Comparison of ENCODE assay signal across 30 cellular contexts in the genomic region with DNA sequence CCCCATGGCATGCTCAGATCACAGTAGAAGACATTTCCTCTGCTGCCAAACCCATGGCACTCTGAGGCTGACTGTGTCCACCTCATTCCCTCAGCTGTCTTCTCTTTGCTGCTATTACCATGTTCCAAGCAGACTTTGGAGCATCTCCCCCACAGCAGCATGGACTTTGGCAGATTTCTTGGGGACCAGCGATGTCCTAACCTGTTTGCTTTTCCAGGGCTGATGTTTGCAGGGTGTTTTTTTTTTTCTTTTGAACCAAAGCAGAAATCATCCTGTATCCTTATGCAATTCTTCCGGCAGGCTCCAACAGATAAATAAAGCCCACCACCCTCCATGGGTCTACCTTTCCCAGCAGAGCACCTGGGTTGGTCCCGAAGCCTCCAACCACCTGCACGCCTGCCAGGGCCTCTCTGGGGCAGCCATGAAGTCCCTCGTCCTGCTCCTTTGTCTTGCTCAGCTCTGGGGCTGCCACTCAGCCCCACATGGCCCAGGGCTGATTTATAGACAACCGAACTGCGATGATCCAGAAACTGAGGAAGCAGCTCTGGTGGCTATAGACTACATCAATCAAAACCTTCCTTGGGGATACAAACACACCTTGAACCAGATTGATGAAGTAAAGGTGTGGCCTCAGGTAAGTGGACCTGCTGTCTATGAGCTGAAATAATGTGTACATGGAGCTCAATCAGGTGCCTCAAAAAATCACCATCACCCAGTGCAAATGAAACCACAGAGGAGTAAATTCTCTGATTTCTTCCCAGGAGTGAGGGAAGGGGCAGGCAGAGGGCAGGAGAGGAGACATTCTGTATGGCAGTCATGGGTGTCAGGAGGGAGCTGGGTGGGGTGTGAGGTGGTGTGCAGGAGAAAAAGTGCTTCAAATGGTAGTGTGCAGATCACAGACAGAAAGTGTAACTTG. TPM values are rescaled to one million over a fixed set of nuclear protein-coding genes. Genes with fewer than 3 reads are reported as not detected.
"Had no signal": no experiment of that assay in that cellular context is flagged by ENCODE, and none has a peak within 500 bp of the region (broad histone marks: within the 10 kb centered on the region; RNA-seq: fewer than 3 reads in every experiment).

A gene with protein sequence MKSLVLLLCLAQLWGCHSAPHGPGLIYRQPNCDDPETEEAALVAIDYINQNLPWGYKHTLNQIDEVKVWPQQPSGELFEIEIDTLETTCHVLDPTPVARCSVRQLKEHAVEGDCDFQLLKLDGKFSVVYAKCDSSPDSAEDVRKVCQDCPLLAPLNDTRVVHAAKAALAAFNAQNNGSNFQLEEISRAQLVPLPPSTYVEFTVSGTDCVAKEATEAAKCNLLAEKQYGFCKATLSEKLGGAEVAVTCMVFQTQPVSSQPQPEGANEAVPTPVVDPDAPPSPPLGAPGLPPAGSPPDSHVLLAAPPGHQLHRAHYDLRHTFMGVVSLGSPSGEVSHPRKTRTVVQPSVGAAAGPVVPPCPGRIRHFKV (plus strand): TSS at position 340 of the 916 bp plus-strand sequence. CDS start 82 bp downstream, at position 422.

- H3K27ac ChIP-seq: adrenal gland, body of pancreas, esophagus muscularis mucosa, heart right ventricle, left lung, neutrophil, ovary, psoas muscle, testis, transverse colon, uterus, VCaP had no signal

- ATAC-seq: activated CD4-positive, CD25-positive, alpha-beta regulatory T cell treated with anti-CD3 and anti-CD28 coated beads, Interleukin-2, amount 50 U/mL, for 24 hours; body of pancreas; heart right ventricle; left lung; psoas muscle; stimulated activated naive CD8-positive, alpha-beta T cell treated with anti-CD3 and anti-CD28 coated beads, Interleukin-15, Interleukin-2, amounts not matched to agents 100 U/mL and 50 U/mL, for 24 hours had no signal

- H3K4me3 ChIP-seq: adrenal gland, body of pancreas, esophagus muscularis mucosa, heart right ventricle, left lung, lung, ovary, psoas muscle, smooth muscle cell, testis, transverse colon, uterus had no signal

- DNase-seq: activated CD4-positive, alpha-beta T cell treated with anti-CD3 and anti-CD28 coated beads for 48 hours; activated CD4-positive, alpha-beta T cell treated with anti-CD3 and anti-CD28 coated beads, Interleukin-2, amount 50 U/mL, for 48 hours; activated CD8-positive, alpha-beta memory T cell treated with anti-CD3 and anti-CD28 coated beads for 24 hours; activated effector memory CD4-positive, alpha-beta T cell treated with anti-CD3 and anti-CD28 coated beads, Interleukin-2, amount 50 U/mL, for 16 hours; activated naive CD4-positive, alpha-beta T cell treated with anti-CD3 and anti-CD28 coated beads for 36 hours; activated naive CD8-positive, alpha-beta T cell treated with anti-CD3 and anti-CD28 coated beads for 36 hours; aorta; body of pancreas; effector CD4-positive, alpha-beta T cell; foreskin melanocyte; heart right ventricle; kidney glomerular epithelial cell; left lung; ovary; psoas muscle; stimulated activated CD4-positive, alpha-beta T cell treated with anti-CD3 and anti-CD28 coated beads, Interleukin-1b, Interleukin-23, amount 100 ng/mL, for 48 hours; stimulated activated naive CD8-positive, alpha-beta T cell treated with anti-CD3 and anti-CD28 coated beads, Interleukin-15, Interleukin-2, amounts not matched to agents 100 U/mL and 50 U/mL, for 24 hours; T-helper 1 cell; testis; transverse colon; uterus had no signal

- H3K36me3 ChIP-seq: adrenal gland, esophagus muscularis mucosa, heart right ventricle, left lung, neutrophil, ovary, transverse colon, uterus had no signal

- H3K4me1 ChIP-seq: adrenal gland, psoas muscle, testis, uterus had no signal

- H3K4me2 ChIP-seq: smooth muscle cell had no signal

- H3K9me3 ChIP-seq: adrenal gland, body of pancreas, esophagus muscularis mucosa, heart right ventricle, left lung, neutrophil, ovary, psoas muscle, testis, transverse colon, uterus had no signal

- H3K27me3 ChIP-seq: adrenal gland, body of pancreas, ovary, testis, uterus had no signal

RNA-seq across cellular contexts. Expression of the gene that starts here (rescaled TPM):
- total RNA-seq: activated naive CD4-positive, alpha-beta T cell treated with anti-CD3 and anti-CD28 coated beads for 36 hours; activated naive CD8-positive, alpha-beta T cell treated with anti-CD3 and anti-CD28 coated beads for 36 hours; aorta; body of pancreas; dermis blood vessel endothelial cell; esophagus muscularis mucosa; glomerular endothelial cell; heart right ventricle; left lung; psoas muscle; transverse colon; uterus had no signal
- polyA plus RNA-seq: heart right ventricle, ovary, psoas muscle had no signal
